ENCODE assay signal across 1 cellular context in the genomic region with DNA sequence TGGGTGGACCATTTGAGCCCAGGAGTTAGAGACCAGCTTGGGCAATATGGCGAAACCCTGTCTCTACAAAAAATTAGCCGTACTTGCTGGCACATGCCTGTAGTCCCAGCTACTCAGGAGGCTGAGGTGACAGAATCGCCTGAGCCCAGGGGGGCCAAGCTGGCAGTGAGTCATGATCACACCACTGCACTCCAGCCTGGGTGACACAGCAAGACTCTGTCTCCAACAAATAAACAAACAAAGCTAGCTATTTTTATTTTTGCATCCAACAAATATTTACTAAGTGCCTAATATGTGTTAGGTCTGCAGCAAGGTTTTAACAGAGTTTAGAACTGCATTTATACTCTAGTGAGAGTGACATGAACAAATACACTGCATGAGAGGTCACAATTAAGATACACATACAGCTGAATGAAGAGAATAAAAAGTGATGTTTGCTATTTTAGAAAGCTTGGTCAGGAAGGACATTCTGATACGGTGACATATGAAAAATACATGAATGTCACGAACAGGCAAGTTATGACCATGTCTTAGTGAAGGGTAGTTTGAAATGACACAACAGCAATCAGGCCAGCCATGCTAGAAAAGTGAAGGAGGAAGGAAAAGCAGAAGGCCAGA.
TF ChIP-seq lines count a peak whose summit lies in the region.

No MANE protein-coding gene starts in this region.

TF ChIP-seq in K562, 482 proteins besides CTCF, POLR2A, EP300 and RAD21 (continued from another document and continues in another):
- TF ChIP-seq PBX2 (CRISPR knock-in tag; IDR thresholded peaks at IDR 0.05; ENCODE audit: low read depth), result no peak
- TF ChIP-seq PBX2 (tag; conservative IDR thresholded peaks at IDR 0.05; ENCODE audit: low read depth), result peak; percentile 28; the same call in 1 of the 2 replicates
- no peak for TF ChIP-seq USF1 (CRISPR knock-in tag; IDR thresholded peaks at IDR 0.05)
- TF ChIP-seq SAFB (IDR thresholded peaks at IDR 0.05; ENCODE audit: borderline replicate concordance, low read depth, low read length), result no peak
- no peak for TF ChIP-seq WHSC1 (IDR thresholded peaks at IDR 0.05; ENCODE audit: low read length)
- TF ChIP-seq RUNX1 (IDR thresholded peaks at IDR 0.05; ENCODE audit: low read depth), result no peak
- TF ChIP-seq YY1 (IDR thresholded peaks at IDR 0.05; ENCODE audit: borderline replicate concordance in 1 of 3, control insufficient read depth in 1 of 3, extremely low read depth in 1 of 3, insufficient read depth in 3 of 3, insufficient read length in 1 of 3, insufficient replicate concordance in 2 of 3, low read depth in 1 of 3, low read length in 2 of 3), result peak in 1 of 3 experiments; percentile 49
- TF ChIP-seq ZBTB8A (IDR thresholded peaks at IDR 0.05; ENCODE audit: partially characterized antibody), result no peak
- TF ChIP-seq, protein P1, sequence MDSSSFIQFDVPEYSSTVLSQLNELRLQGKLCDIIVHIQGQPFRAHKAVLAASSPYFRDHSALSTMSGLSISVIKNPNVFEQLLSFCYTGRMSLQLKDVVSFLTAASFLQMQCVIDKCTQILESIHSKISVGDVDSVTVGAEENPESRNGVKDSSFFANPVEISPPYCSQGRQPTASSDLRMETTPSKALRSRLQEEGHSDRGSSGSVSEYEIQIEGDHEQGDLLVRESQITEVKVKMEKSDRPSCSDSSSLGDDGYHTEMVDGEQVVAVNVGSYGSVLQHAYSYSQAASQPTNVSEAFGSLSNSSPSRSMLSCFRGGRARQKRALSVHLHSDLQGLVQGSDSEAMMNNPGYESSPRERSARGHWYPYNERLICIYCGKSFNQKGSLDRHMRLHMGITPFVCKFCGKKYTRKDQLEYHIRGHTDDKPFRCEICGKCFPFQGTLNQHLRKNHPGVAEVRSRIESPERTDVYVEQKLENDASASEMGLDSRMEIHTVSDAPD (CRISPR knock-in tag; IDR thresholded peaks at IDR 0.05), result no peak
- no peak for TF ChIP-seq CAMTA2 (CRISPR knock-in tag; conservative IDR thresholded peaks at IDR 0.05)
- TF ChIP-seq ZNF232 (CRISPR knock-in tag; IDR thresholded peaks at IDR 0.05), result no peak
- no peak for TF ChIP-seq SREBF2 (CRISPR knock-in tag; IDR thresholded peaks at IDR 0.05)
- TF ChIP-seq, protein P2, sequence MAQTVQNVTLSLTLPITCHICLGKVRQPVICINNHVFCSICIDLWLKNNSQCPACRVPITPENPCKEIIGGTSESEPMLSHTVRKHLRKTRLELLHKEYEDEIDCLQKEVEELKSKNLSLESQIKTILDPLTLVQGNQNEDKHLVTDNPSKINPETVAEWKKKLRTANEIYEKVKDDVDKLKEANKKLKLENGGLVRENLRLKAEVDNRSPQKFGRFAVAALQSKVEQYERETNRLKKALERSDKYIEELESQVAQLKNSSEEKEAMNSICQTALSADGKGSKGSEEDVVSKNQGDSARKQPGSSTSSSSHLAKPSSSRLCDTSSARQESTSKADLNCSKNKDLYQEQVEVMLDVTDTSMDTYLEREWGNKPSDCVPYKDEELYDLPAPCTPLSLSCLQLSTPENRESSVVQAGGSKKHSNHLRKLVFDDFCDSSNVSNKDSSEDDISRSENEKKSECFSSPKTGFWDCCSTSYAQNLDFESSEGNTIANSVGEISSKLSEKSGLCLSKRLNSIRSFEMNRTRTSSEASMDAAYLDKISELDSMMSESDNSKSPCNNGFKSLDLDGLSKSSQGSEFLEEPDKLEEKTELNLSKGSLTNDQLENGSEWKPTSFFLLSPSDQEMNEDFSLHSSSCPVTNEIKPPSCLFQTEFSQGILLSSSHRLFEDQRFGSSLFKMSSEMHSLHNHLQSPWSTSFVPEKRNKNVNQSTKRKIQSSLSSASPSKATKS (CRISPR knock-in tag; IDR thresholded peaks at IDR 0.05), result no peak
- TF ChIP-seq LARP7 (IDR thresholded peaks at IDR 0.05), result no peak
- peak; percentile 82 for TF ChIP-seq FOXJ2 (tag; IDR thresholded peaks at IDR 0.05)
- no peak for TF ChIP-seq POLR2B (IDR thresholded peaks at IDR 0.05; ENCODE audit: low read depth, partially characterized antibody)
- no peak for TF ChIP-seq SNIP1 (IDR thresholded peaks at IDR 0.05; ENCODE audit: low read depth)
- TF ChIP-seq BRF1 (IDR thresholded peaks at IDR 0.05; ENCODE audit: borderline replicate concordance, extremely low read depth, insufficient read length), result no peak
- TF ChIP-seq USF2 (CRISPR knock-in tag; IDR thresholded peaks at IDR 0.05), result no peak
- TF ChIP-seq ATF3 (IDR thresholded peaks at IDR 0.05), result peak; percentile 95
- peak; percentile 93 for TF ChIP-seq ATF3 (CRISPR knock-in tag; conservative IDR thresholded peaks at IDR 0.05)
- TF ChIP-seq ZSCAN32 (CRISPR knock-in tag; IDR thresholded peaks at IDR 0.05), result no peak
- no peak for TF ChIP-seq KAT7 (CRISPR knock-in tag; IDR thresholded peaks at IDR 0.05; ENCODE audit: borderline replicate concordance)
- TF ChIP-seq ETV5 (CRISPR knock-in tag; IDR thresholded peaks at IDR 0.05; ENCODE audit: low read depth), result no peak
- TF ChIP-seq CBX5 (IDR thresholded peaks at IDR 0.05; ENCODE audit: borderline replicate concordance, low read depth), result no peak
- TF ChIP-seq ZFP1 (CRISPR knock-in tag; IDR thresholded peaks at IDR 0.05), result no peak
- no peak for TF ChIP-seq TCF7L2 (IDR thresholded peaks at IDR 0.05; ENCODE audit: low read depth, low read length)
- peak; percentile 91 for TF ChIP-seq C11orf30 (IDR thresholded peaks at IDR 0.05; ENCODE audit: low read depth)
- TF ChIP-seq ZNF143 (CRISPR knock-in tag; IDR thresholded peaks at IDR 0.05), result no peak
- no peak for TF ChIP-seq EGR1 (conservative IDR thresholded peaks at IDR 0.05)
- TF ChIP-seq ZNF41 (CRISPR knock-in tag; conservative IDR thresholded peaks at IDR 0.05), result no peak
- no peak for TF ChIP-seq CHD4 (IDR thresholded peaks at IDR 0.05; ENCODE audit: insufficient read depth, insufficient replicate concordance, low read depth, low read length, poor library complexity, severe bottlenecking)
- TF ChIP-seq THRA (IDR thresholded peaks at IDR 0.05), result no peak
- no peak for TF ChIP-seq SMAD3 (CRISPR knock-in tag; conservative IDR thresholded peaks at IDR 0.05)
- TF ChIP-seq, protein P3, sequence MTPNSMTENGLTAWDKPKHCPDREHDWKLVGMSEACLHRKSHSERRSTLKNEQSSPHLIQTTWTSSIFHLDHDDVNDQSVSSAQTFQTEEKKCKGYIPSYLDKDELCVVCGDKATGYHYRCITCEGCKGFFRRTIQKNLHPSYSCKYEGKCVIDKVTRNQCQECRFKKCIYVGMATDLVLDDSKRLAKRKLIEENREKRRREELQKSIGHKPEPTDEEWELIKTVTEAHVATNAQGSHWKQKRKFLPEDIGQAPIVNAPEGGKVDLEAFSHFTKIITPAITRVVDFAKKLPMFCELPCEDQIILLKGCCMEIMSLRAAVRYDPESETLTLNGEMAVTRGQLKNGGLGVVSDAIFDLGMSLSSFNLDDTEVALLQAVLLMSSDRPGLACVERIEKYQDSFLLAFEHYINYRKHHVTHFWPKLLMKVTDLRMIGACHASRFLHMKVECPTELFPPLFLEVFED (CRISPR knock-in tag; conservative IDR thresholded peaks at IDR 0.05), result no peak; the same call in 1 of the 2 replicates
- no peak for TF ChIP-seq KDM2B (CRISPR knock-in tag; IDR thresholded peaks at IDR 0.05)
- TF ChIP-seq POLR3G (IDR thresholded peaks at IDR 0.05; ENCODE audit: extremely low read depth, insufficient read length, insufficient replicate concordance), result no peak
- TF ChIP-seq SP1 (CRISPR knock-in tag; IDR thresholded peaks at IDR 0.05), result no peak
- TF ChIP-seq, protein P4, sequence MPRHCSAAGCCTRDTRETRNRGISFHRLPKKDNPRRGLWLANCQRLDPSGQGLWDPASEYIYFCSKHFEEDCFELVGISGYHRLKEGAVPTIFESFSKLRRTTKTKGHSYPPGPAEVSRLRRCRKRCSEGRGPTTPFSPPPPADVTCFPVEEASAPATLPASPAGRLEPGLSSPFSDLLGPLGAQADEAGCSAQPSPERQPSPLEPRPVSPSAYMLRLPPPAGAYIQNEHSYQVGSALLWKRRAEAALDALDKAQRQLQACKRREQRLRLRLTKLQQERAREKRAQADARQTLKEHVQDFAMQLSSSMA (CRISPR knock-in tag; IDR thresholded peaks at IDR 0.05), result no peak
- peak; percentile 6; the same call in 1 of the 2 replicates for TF ChIP-seq MTA2 (IDR thresholded peaks at IDR 0.05; ENCODE audit: low read depth)
- no peak for TF ChIP-seq GABPB1 (CRISPR knock-in tag; IDR thresholded peaks at IDR 0.05)
- TF ChIP-seq TEAD1 (CRISPR knock-in tag; IDR thresholded peaks at IDR 0.05), result no peak
- TF ChIP-seq ZNF436 (CRISPR knock-in tag; IDR thresholded peaks at IDR 0.05), result no peak
- no peak for TF ChIP-seq ZNF583 (CRISPR knock-in tag; IDR thresholded peaks at IDR 0.05)
- TF ChIP-seq RFX7 (CRISPR knock-in tag; IDR thresholded peaks at IDR 0.05), result no peak
- TF ChIP-seq MLLT1 (IDR thresholded peaks at IDR 0.05), result 0 out of 4 replicates have a peak, but pooled peaks of 1 of the 2 experiments have one; percentile 25
- no peak for TF ChIP-seq SOX6 (IDR thresholded peaks at IDR 0.05)
- no peak for TF ChIP-seq PHF8 (IDR thresholded peaks at IDR 0.05; ENCODE audit: borderline replicate concordance, low read length)
- no peak for TF ChIP-seq MCM5 (IDR thresholded peaks at IDR 0.05; ENCODE audit: low read depth)
- TF ChIP-seq STAT5A (IDR thresholded peaks at IDR 0.05; ENCODE audit: borderline replicate concordance, low read length), result no peak
- TF ChIP-seq FIP1L1 (IDR thresholded peaks at IDR 0.05; ENCODE audit: low read depth, low read length, poor library complexity, severe bottlenecking), result no peak
- TF ChIP-seq, protein P5, sequence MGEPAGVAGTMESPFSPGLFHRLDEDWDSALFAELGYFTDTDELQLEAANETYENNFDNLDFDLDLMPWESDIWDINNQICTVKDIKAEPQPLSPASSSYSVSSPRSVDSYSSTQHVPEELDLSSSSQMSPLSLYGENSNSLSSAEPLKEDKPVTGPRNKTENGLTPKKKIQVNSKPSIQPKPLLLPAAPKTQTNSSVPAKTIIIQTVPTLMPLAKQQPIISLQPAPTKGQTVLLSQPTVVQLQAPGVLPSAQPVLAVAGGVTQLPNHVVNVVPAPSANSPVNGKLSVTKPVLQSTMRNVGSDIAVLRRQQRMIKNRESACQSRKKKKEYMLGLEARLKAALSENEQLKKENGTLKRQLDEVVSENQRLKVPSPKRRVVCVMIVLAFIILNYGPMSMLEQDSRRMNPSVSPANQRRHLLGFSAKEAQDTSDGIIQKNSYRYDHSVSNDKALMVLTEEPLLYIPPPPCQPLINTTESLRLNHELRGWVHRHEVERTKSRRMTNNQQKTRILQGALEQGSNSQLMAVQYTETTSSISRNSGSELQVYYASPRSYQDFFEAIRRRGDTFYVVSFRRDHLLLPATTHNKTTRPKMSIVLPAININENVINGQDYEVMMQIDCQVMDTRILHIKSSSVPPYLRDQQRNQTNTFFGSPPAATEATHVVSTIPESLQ (CRISPR knock-in tag; IDR thresholded peaks at IDR 0.05), result no peak
